ENCODE assay signal across 25 cellular contexts in the genomic region with DNA sequence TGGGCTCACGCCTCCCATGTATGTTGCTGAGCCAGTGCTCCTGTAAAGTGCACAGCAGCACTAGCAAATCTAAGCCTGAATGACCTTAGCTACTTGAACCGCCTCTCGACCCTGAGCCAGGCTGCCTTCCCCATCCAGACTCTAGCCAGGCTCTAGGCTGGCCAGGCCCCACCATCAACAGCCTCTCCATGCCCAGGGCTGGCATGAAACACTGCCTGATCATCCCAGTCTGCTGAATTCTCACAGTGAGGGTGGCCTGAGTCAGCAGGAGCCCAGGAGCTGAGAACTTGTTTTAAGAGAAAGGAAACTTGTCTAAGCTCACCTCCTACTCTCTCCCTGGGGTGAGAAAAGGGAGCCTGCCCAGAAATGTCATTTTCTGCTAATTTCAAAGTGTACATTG.
DNase-seq lines count a peak whose midpoint lies in the region; ATAC-seq, FAIRE-seq and TF ChIP-seq lines count a peak whose summit lies in the region.
"Had no signal": no experiment of that assay in that cellular context is flagged by ENCODE, and none has a peak within 500 bp of the region (broad histone marks: within the 10 kb centered on the region; RNA-seq: fewer than 3 reads in every experiment).

No MANE protein-coding gene starts in this region.

- no peak for FAIRE-seq in bronchial epithelial cell (lab: Jason Lieb, UNC)
- no peak for FAIRE-seq in H1 (lab: Jason Lieb, UNC)
- FAIRE-seq: GM12891 had no signal

- no peaks in the 10 kb centered on the region for H3K36me3 Mint-ChIP-seq in T-helper 17 cell (ENCODE audit: low read depth)

- H3K23me2 ChIP-seq in H1 (ENCODE audit: low read depth, low read length): no peaks in the 10 kb centered on the region

- no peak for ATAC-seq in left lobe of liver
- ATAC-seq in HG03571 (IDR thresholded peaks at IDR 0.05; ENCODE audit: unreplicated experiment): no peak
- ATAC-seq in T-helper 17 cell: no peak
- ATAC-seq in GM21367 (IDR thresholded peaks at IDR 0.05; ENCODE audit: unreplicated experiment): no peak
- ATAC-seq: Right ventricle myocardium inferior had no signal

- no peaks in the 10 kb centered on the region for H4K20me1 ChIP-seq in H1 (replicated peaks in 1 of 2; ENCODE audit: control insufficient read depth in 1 of 2, insufficient read depth in 2 of 2, low read length in 2 of 2)
- H4K20me1 ChIP-seq: BLaER1 had no signal

- H2BK12ac ChIP-seq in H1 (ENCODE audit: low read depth, low read length): peak overlapping the region; percentile 5; the same call in 1 of the 2 replicates

- H3K27ac Mint-ChIP-seq in T-helper 17 cell: no peak overlapping the region
- H3K27ac Mint-ChIP-seq: CD4-positive, alpha-beta T cell; H9; HFFc6 had no signal

- peak overlapping the region; percentile 54; the same call in 1 of the 2 replicates for H2BK15ac ChIP-seq in H1 (ENCODE audit: low read length)

- H2BK5ac ChIP-seq in H1 (ENCODE audit: low read depth, low read length): no peak overlapping the region

- H3K79me1 ChIP-seq in H1 (ENCODE audit: low read depth, low read length): no peaks in the 10 kb centered on the region

- H3K27ac ChIP-seq in H1 (ENCODE audit: low read depth, low read length): no peak overlapping the region
- H3K27ac ChIP-seq: BLaER1, SJSA1 had no signal

- H3K9me3 ChIP-seq in H1 (ENCODE audit: insufficient read depth in 2 of 2, low read depth in 1 of 2, low read length in 1 of 2) (peaks cover 3 to 7% of the 10 kb centered on the region in 2 experiments; a peak in 3 of 4 replicates), T-helper 17 cell (ENCODE audit: control insufficient read depth, low read length, poor library complexity, severe bottlenecking) (no peaks in the 10 kb centered on the region)
- H3K9me3 ChIP-seq: BLaER1, Caco-2, SJSA1 had no signal

- H4K91ac ChIP-seq in H1 (replicated peaks; ENCODE audit: insufficient read length, low read length): peak overlapping the region; percentile 13

- 0 out of 2 replicates have a peak overlapping the region, but pooled peaks have one; percentile 29 for H3K18ac ChIP-seq in H1 (ENCODE audit: extremely low read depth, low read length)

- no peak for TF ChIP-seq EP300 in H1 (IDR thresholded peaks at IDR 0.05; ENCODE audit: borderline replicate concordance in 1 of 2, low read depth in 2 of 2, low read length in 2 of 2)

- H3K27me3 ChIP-seq in bronchial epithelial cell (ENCODE audit: control insufficient read depth, insufficient read depth, low read length) (peaks cover 5% of the 10 kb centered on the region), H1 (replicated peaks in 1 of 4; ENCODE audit: control insufficient read depth in 3 of 4, extremely low read depth in 1 of 4, insufficient read depth in 3 of 4, low read length in 3 of 4) (peaks cover 0 to 3% (median 0%) of the 10 kb centered on the region in 4 experiments; a peak in 2 of 7 replicates)
- H3K27me3 ChIP-seq: BLaER1, SJSA1 had no signal

- no peak overlapping the region for H3K23ac ChIP-seq in H1 (ENCODE audit: insufficient read length)

- no peaks in the 10 kb centered on the region for H3K4me1 Mint-ChIP-seq in T-helper 17 cell

- H4K5ac ChIP-seq in H1 (ENCODE audit: insufficient read length, low read depth, low read length): no peak overlapping the region

- H3K79me2 ChIP-seq in H1 (ENCODE audit: control insufficient read depth in 1 of 2, insufficient read depth in 2 of 2, low read length in 2 of 2): no peaks in the 10 kb centered on the region

- no peak overlapping the region for H3K56ac ChIP-seq in H1 (replicated peaks; ENCODE audit: insufficient read length, low read depth, low read length)

- TF ChIP-seq CTCF in bronchial epithelial cell (IDR thresholded peaks at IDR 0.05; ENCODE audit: insufficient read depth, low read length, severe bottlenecking) (no peak), H1 (IDR thresholded peaks at IDR 0.05; ENCODE audit: control extremely low read depth in 1 of 3, insufficient read depth in 1 of 3, low read depth in 1 of 3, low read length in 3 of 3) (no peak)

- H3K4me2 ChIP-seq in H1 (ENCODE audit: insufficient read depth in 1 of 2, low read depth in 2 of 2, low read length in 2 of 2): no peak overlapping the region
- H3K4me2 ChIP-seq: BLaER1 had no signal

- TF ChIP-seq RAD21 in H1 (IDR thresholded peaks at IDR 0.05 in 1 of 2, conservative IDR thresholded peaks at IDR 0.05 in 1 of 2; ENCODE audit: low read depth in 2 of 2, low read length in 2 of 2): no peak

- no peak overlapping the region for H3K4ac ChIP-seq in H1 (replicated peaks; ENCODE audit: insufficient read length, low read depth, low read length)

- 0 out of 2 replicates have a peak overlapping the region, but pooled peaks have one; percentile 7 for H2AK5ac ChIP-seq in H1 (ENCODE audit: low read depth, low read length)

- 0 out of 2 replicates have a peak overlapping the region, but pooled peaks have one; percentile 11 for H2BK20ac ChIP-seq in H1 (ENCODE audit: low read length)

- H3K36me3 ChIP-seq in bronchial epithelial cell (ENCODE audit: control insufficient read depth, insufficient read depth, low read length) (no peaks in the 10 kb centered on the region), H1 (ENCODE audit: control insufficient read depth in 2 of 4, insufficient read depth in 4 of 4, low read length in 3 of 4) (no peaks in the 10 kb centered on the region)
- H3K36me3 ChIP-seq: BLaER1, SJSA1 had no signal

- CTCF ChIA-PET in H1 (lab: Charles Lee; ENCODE audit: partially characterized antibody): interaction anchor here (1.0 to 1.5 kb wide), 4 partner anchors 9 to 55 kb away, joined by 3 to 5 read pairs (median 3); no protein-coding TSS in a partner anchor

- H3K14ac ChIP-seq in H1 (ENCODE audit: insufficient read length): no peak overlapping the region

- TF ChIP-seq POLR2A in H1 (IDR thresholded peaks at IDR 0.05; ENCODE audit: control extremely low read depth in 1 of 2, low read depth in 2 of 2, low read length in 2 of 2): no peak

- H3K4me3 Mint-ChIP-seq in T-helper 17 cell: no peak overlapping the region
- H3K4me3 Mint-ChIP-seq: CD4-positive, alpha-beta T cell; H9; HFFc6 had no signal

- H3K27me3 Mint-ChIP-seq in T-helper 17 cell: peaks cover 26% of the 10 kb centered on the region

- no peak overlapping the region for H3K9ac ChIP-seq in H1 (replicated peaks in 1 of 4; ENCODE audit: extremely low read depth in 1 of 4, low read depth in 3 of 4, low read length in 3 of 4)
- H3K9ac ChIP-seq: BLaER1 had no signal

- DNase-seq in bronchial epithelial cell (ENCODE audit: low read depth) (peak; percentile 7), H1 (ENCODE audit: low read depth in 1 of 2, low spot score in 2 of 2) (peak in 1 of 2 experiments; percentile 7), left lobe of liver (ENCODE audit: low spot score) (peak; percentile 21), superior temporal gyrus (ENCODE audit: extremely low spot score) (peak; percentile 35), DMS53 treated with DMSO at 0.1 percent for 48 hours (lab: John Stamatoyannopoulos, UW; ENCODE audit: unreplicated experiment) (no peak), T-helper 17 cell (no peak)
- DNase-seq: ACHN; Caco-2; CD4-positive, alpha-beta T cell; DMS 273 treated with DMSO at 0.1 percent for 48 hours; DND-41; H9; HFFc6; Karpas-422; NCI-H1417 treated with DMSO at 0.1 percent for 48 hours; NCI-H187; NCI-H446 treated with DMSO at 0.1 percent for 48 hours; NCI-H526 treated with DMSO at 0.1 percent for 48 hours; OCI-M1 had no signal

- H2BK120ac ChIP-seq in H1 (replicated peaks; ENCODE audit: low read depth, low read length): no peak overlapping the region

- WGBS in H1 (ENCODE audit: extremely low coverage in 1 of 2, insufficient coverage in 1 of 2, insufficient read length in 1 of 2, insufficient replicate concordance in 2 of 2, low coverage in 1 of 2, low lambda C conversion rate in 2 of 2, missing lambda C conversion rate in 1 of 2), 2 experiments: 98% methylated on average over 3 of the region's 3 CpGs; no CpG with 5 or more reads in 1 of the 2 experiments

- H2AFZ ChIP-seq in H1 (ENCODE audit: low read length): no peak overlapping the region

- POLR2A ChIA-PET in H1 (lab: Charles Lee; ENCODE audit: partially characterized antibody): no interaction called here

- H4K8ac ChIP-seq in H1 (ENCODE audit: extremely low read depth, insufficient read depth, low read length): no peak overlapping the region

- H3K4me3 ChIP-seq in bronchial epithelial cell (ENCODE audit: low read depth, low read length) (no peak overlapping the region), H1 (ENCODE audit: extremely low read depth in 1 of 4, insufficient read depth in 2 of 4, low read depth in 3 of 4, low read length in 4 of 4) (no peak overlapping the region)
- H3K4me3 ChIP-seq: BLaER1, SJSA1 had no signal

- peaks cover 12 to 21% (median 17%) of the 10 kb centered on the region in 4 experiments; a peak in 6 of 7 replicates for H3K4me1 ChIP-seq in H1 (replicated peaks in 1 of 4; ENCODE audit: control insufficient read depth in 3 of 4, insufficient read depth in 4 of 4, low read length in 3 of 4)
- H3K4me1 ChIP-seq: BLaER1 had no signal

TF ChIP-seq in H1, 55 proteins besides CTCF, POLR2A, EP300 and RAD21 (continues in another document):
- TF ChIP-seq POU5F1 (IDR thresholded peaks at IDR 0.05; ENCODE audit: low read depth, low read length) (no peak), GTF2F1 (IDR thresholded peaks at IDR 0.05; ENCODE audit: borderline replicate concordance, low read depth, low read length) (no peak), ATF3 (IDR thresholded peaks at IDR 0.05; ENCODE audit: insufficient read depth, low read depth, low read length) (no peak), BRCA1 (IDR thresholded peaks at IDR 0.05; ENCODE audit: low read depth, low read length) (no peak), TAF1 (IDR thresholded peaks at IDR 0.05; ENCODE audit: low read depth, low read length) (no peak), BACH1 (IDR thresholded peaks at IDR 0.05; ENCODE audit: low read length) (no peak), NANOG (IDR thresholded peaks at IDR 0.05; ENCODE audit: insufficient read depth, low read depth, low read length, poor library complexity, severe bottlenecking) (no peak), ATF2 (IDR thresholded peaks at IDR 0.05; ENCODE audit: low read length) (no peak), PHF8 (conservative IDR thresholded peaks at IDR 0.05; ENCODE audit: low read depth, low read length) (no peak)

Comparison
In these comparisons a context has a peak if more than half of its experiments do, and no peak if none do; other contexts are left out.
1. DNase-seq: peak in bronchial epithelial cell (single experiment), left lobe of liver (single experiment) and superior temporal gyrus (single experiment); none in DMS53 treated with DMSO at 0.1 percent for 48 hours (single experiment) and T-helper 17 cell (0 of 3).